1 cellular context compared by ENCODE assay signal in genomic region chr4:152974732-152975614, GRCh38.
TF ChIP-seq lines count a peak whose summit lies in the region.

No MANE protein-coding gene starts in this region.

TF ChIP-seq in GM23338, 12 proteins besides CTCF, POLR2A, EP300 and RAD21 (continued from another document):
- no peak for TF ChIP-seq ETS1 (IDR thresholded peaks at IDR 0.05)
- TF ChIP-seq NANOG (IDR thresholded peaks at IDR 0.05; ENCODE audit: borderline replicate concordance), result no peak
- TF ChIP-seq REST (IDR thresholded peaks at IDR 0.05; ENCODE audit: unreplicated experiment), result no peak
- no peak for TF ChIP-seq EZH2phosphoT487 (IDR thresholded peaks at IDR 0.05; ENCODE audit: unreplicated experiment)
- no peak for TF ChIP-seq ZNF114 (CRISPR knock-in tag; IDR thresholded peaks at IDR 0.05)
- no peak for TF ChIP-seq STAT1 (IDR thresholded peaks at IDR 0.05; ENCODE audit: unreplicated experiment)
- no peak; the same call in 1 of the 2 replicates for TF ChIP-seq POLR2AphosphoS5 (IDR thresholded peaks at IDR 0.05; ENCODE audit: low read depth)
